ENCODE assay signal across 8 cellular contexts in genomic region chr3:36700537-36701248, GRCh38.
DNase-seq lines count a peak whose midpoint lies in the region; ATAC-seq and TF ChIP-seq lines count a peak whose summit lies in the region.

No MANE protein-coding gene starts in this region.

- no peak overlapping the region for H3K4me2 ChIP-seq in fibroblast of lung (ENCODE audit: extremely low read depth, insufficient read depth, low read length)

- H3K27me3 Mint-ChIP-seq in neural crest cell (ENCODE audit: low read depth) = no peaks in the 10 kb centered on the region

- H3K36me3 Mint-ChIP-seq in neural crest cell (ENCODE audit: low read depth) = no peaks in the 10 kb centered on the region

- no peaks in the 10 kb centered on the region for H4K20me1 ChIP-seq in fibroblast of lung (ENCODE audit: control insufficient read depth, extremely low read depth, insufficient read depth, low read length)

- H3K27me3 ChIP-seq in fibroblast of lung (ENCODE audit: control insufficient read depth, insufficient read depth, low read length) = no peaks in the 10 kb centered on the region

- no peak overlapping the region for H3K9ac ChIP-seq in fibroblast of lung (ENCODE audit: insufficient read depth, low read length)

- no peaks in the 10 kb centered on the region for H3K4me1 Mint-ChIP-seq in neural crest cell

- no peak overlapping the region for H3K27ac ChIP-seq in fibroblast of lung (ENCODE audit: insufficient read depth, low read length)

- H3K4me3 ChIP-seq in WI38 (ENCODE audit: low read depth, low read length) (no peak overlapping the region), fibroblast of lung (replicated peaks in 1 of 4; ENCODE audit: control extremely low read depth in 1 of 4, insufficient read depth in 1 of 4, low read depth in 3 of 4, low read length in 4 of 4) (no peak overlapping the region)

- TF ChIP-seq CTCF in WI38 (IDR thresholded peaks at IDR 0.05; ENCODE audit: low read depth, low read length) = peak; percentile 85
- peak; percentile 98 to 99 for TF ChIP-seq CTCF in fibroblast of lung (conservative IDR thresholded peaks at IDR 0.05 in 1 of 2, IDR thresholded peaks at IDR 0.05 in 1 of 2; ENCODE audit: low read depth in 1 of 2, low read length in 2 of 2)
- TF ChIP-seq CTCF in neural crest cell (conservative IDR thresholded peaks at IDR 0.05) = peak; percentile 95

- no peak overlapping the region for H3K27ac Mint-ChIP-seq in neural crest cell (ENCODE audit: unreplicated experiment)

- ATAC-seq in GM19395 (IDR thresholded peaks at IDR 0.05; ENCODE audit: unreplicated experiment) (peak; percentile 95), HG03342 (IDR thresholded peaks at IDR 0.05; ENCODE audit: unreplicated experiment) (peak; percentile 90)

- peaks cover 5% of the 10 kb centered on the region for H3K4me1 ChIP-seq in fibroblast of lung (ENCODE audit: control insufficient read depth, extremely low read depth, insufficient read depth, low read length)

- no peak overlapping the region for H3K4me3 Mint-ChIP-seq in neural crest cell

- no peak overlapping the region for H2AFZ ChIP-seq in fibroblast of lung (ENCODE audit: low read length)

- peak; percentile 29 for DNase-seq in DMS 273 treated with DMSO at 0.1 percent for 48 hours (lab: John Stamatoyannopoulos, UW)
- peak; percentile 55 for DNase-seq in NCI-H226
- DNase-seq in fibroblast of lung (ENCODE audit: low read depth in 2 of 2) = peak; percentile 74 to 84
- DNase-seq in neural crest cell (ENCODE audit: low read depth, low spot score) = peak; percentile 52
- DNase-seq in effector CD4-positive, alpha-beta T cell = no peak

- H3K36me3 ChIP-seq in fibroblast of lung (ENCODE audit: control insufficient read depth, insufficient read depth, low read length) = no peaks in the 10 kb centered on the region

- H3K9me3 ChIP-seq in fibroblast of lung (ENCODE audit: control insufficient read depth, insufficient read depth, low read depth, low read length) = no peaks in the 10 kb centered on the region

- no peaks in the 10 kb centered on the region for H3K79me2 ChIP-seq in fibroblast of lung (ENCODE audit: control insufficient read depth, insufficient read depth, low read length)

- H3K9me3 Mint-ChIP-seq in neural crest cell = no peaks in the 10 kb centered on the region
